Comparison of ENCODE assay signal across 8 cellular contexts in genomic region chr2:70300771-70301343, GRCh38. TPM values are rescaled to one million over a fixed set of nuclear protein-coding genes. Genes with fewer than 3 reads are reported as not detected.
DNase-seq lines count a peak whose midpoint lies in the region; ATAC-seq, FAIRE-seq and TF ChIP-seq lines count a peak whose summit lies in the region.

No MANE protein-coding gene starts in this region.

- H3K36me3 Mint-ChIP-seq in neural progenitor cell, result peaks cover 20% of the 10 kb centered on the region

- H3K36me3 ChIP-seq in Loucy (ENCODE audit: insufficient read depth, low read length), result peaks cover 17% of the 10 kb centered on the region; the same call in 1 of the 2 replicates
- H3K36me3 ChIP-seq in neural progenitor cell, result no peaks in the 10 kb centered on the region

- H2AFZ ChIP-seq in Loucy (ENCODE audit: low read length) (peak overlapping the region; percentile 92; the same call in 1 of the 2 replicates), neural progenitor cell (replicated peaks) (peak overlapping the region; percentile 90)

- H3F3A ChIP-seq in Loucy (ENCODE audit: low read depth) (no peaks in the 10 kb centered on the region; the same call in 1 of the 2 replicates), neural progenitor cell (ENCODE audit: low read depth) (peaks cover 28% of the 10 kb centered on the region)

- H3K4me2 ChIP-seq in Loucy (ENCODE audit: low read depth, low read length, poor library complexity, severe bottlenecking) (peak overlapping the region; percentile 95), neural progenitor cell (peak overlapping the region; percentile 93)

- H3K4me3 Mint-ChIP-seq in neural progenitor cell, result peak overlapping the region; percentile 96

- no peaks in the 10 kb centered on the region for H3K9me2 ChIP-seq in Loucy (replicated peaks; ENCODE audit: low read depth, low read length)

- H3K9me3 ChIP-seq in Loucy (ENCODE audit: insufficient read depth, low read depth, low read length) (peaks cover 2% of the 10 kb centered on the region; the same call in 1 of the 2 replicates), neural progenitor cell (ENCODE audit: low read depth) (peaks cover 6% of the 10 kb centered on the region)

- DNase-seq in D721Med (ENCODE audit: insufficient read length, low spot score) (no peak), dorsolateral prefrontal cortex (peak in 1 of 10 donors; percentile 37), neural progenitor cell (ENCODE audit: low spot score) (no peak), C1 segment of cervical spinal cord (lab: John Stamatoyannopoulos, UW) (no peak), NCI-H748 (lab: John Stamatoyannopoulos, UW; ENCODE audit: unreplicated experiment) (no peak), EL (no peak)

- peak overlapping the region; percentile 81 for H3K4me3 ChIP-seq in Loucy (ENCODE audit: low read length, poor library complexity, severe bottlenecking)
- peak overlapping the region; percentile 69 to 99 (median 92) for H3K4me3 ChIP-seq in dorsolateral prefrontal cortex
- H3K4me3 ChIP-seq in neural progenitor cell, result peak overlapping the region; percentile 87

- TF ChIP-seq CTCF in D721Med (IDR thresholded peaks at IDR 0.05; ENCODE audit: insufficient read depth, missing control alignments), result peak; percentile 12
- no peak; the same call in 1 of the 2 replicates for TF ChIP-seq CTCF in Loucy (conservative IDR thresholded peaks at IDR 0.05; ENCODE audit: low read length)
- peak in 12 of 56 donors; percentile 25 to 51 (median 42) for TF ChIP-seq CTCF in dorsolateral prefrontal cortex (IDR thresholded peaks at IDR 0.05 in 54 of 56, conservative IDR thresholded peaks at IDR 0.05 in 2 of 56; ENCODE audit: low read depth in 1 of 56, partially characterized antibody in 56 of 56)
- no peak for TF ChIP-seq CTCF in neural progenitor cell (IDR thresholded peaks at IDR 0.05)

- no peak for ATAC-seq in GM19455 (IDR thresholded peaks at IDR 0.05; ENCODE audit: unreplicated experiment)

- H3K4me1 Mint-ChIP-seq in neural progenitor cell, result peaks cover 31% of the 10 kb centered on the region

- FAIRE-seq in D721Med (lab: Jason Lieb, UNC), result no peak

- H3K27me3 ChIP-seq in Loucy (ENCODE audit: insufficient read depth, low read length, poor library complexity, severe bottlenecking) (no peaks in the 10 kb centered on the region), dorsolateral prefrontal cortex (no peaks in the 10 kb centered on the region), neural progenitor cell (no peaks in the 10 kb centered on the region)

- peaks cover 2% of the 10 kb centered on the region for H3K27me3 Mint-ChIP-seq in neural progenitor cell (ENCODE audit: insufficient read depth, low read depth)

- intact Hi-C loops in dorsolateral prefrontal cortex (cut with DNase I), result loop anchor here (5.0 to 10.0 kb wide), 9 partner anchors 44 to 484 kb away; partner anchors contain the start of genes C2orf42 (in 1 of the 2), PCBP1 (in 1 of the 2), PCYOX1 (in 1 of the 2) and TGFA (in 1 of the 2)

- peaks cover 10% of the 10 kb centered on the region for H4K20me1 ChIP-seq in Loucy (ENCODE audit: insufficient read depth, low read length, poor library complexity, severe bottlenecking)
- H4K20me1 ChIP-seq in neural progenitor cell (ENCODE audit: low read depth), result no peaks in the 10 kb centered on the region

- H3K9ac ChIP-seq in Loucy (ENCODE audit: low read depth, low read length, poor library complexity, severe bottlenecking) (peak overlapping the region; percentile 86), neural progenitor cell (no peak overlapping the region)

- H3K27ac Mint-ChIP-seq in neural progenitor cell, result peak overlapping the region; percentile 92

- H3K4me1 ChIP-seq in Loucy (ENCODE audit: insufficient read depth, low read length, poor library complexity, severe bottlenecking) (peaks cover 7% of the 10 kb centered on the region), neural progenitor cell (peaks cover 5% of the 10 kb centered on the region)

- H3K9me3 Mint-ChIP-seq in neural progenitor cell, result peaks cover 3% of the 10 kb centered on the region

- H3K27ac ChIP-seq in dorsolateral prefrontal cortex (peak overlapping the region in 46 of 59 donors; percentile 16 to 94 (median 84)), neural progenitor cell (no peak overlapping the region)

- H3K79me2 ChIP-seq in Loucy (ENCODE audit: insufficient read depth, low read length) (peaks cover 30% of the 10 kb centered on the region), neural progenitor cell (ENCODE audit: low read depth) (peaks cover 22% of the 10 kb centered on the region)

RNA-seq across cellular contexts. Expression of gene FAM136A, which starts 1.0 kb away (rescaled TPM):
- 10 to 100 TPM in 119 of 120 experiments, 1 to 10 TPM in 1; 9.5 to 27.5 (median 18.9) TPM for total RNA-seq in dorsolateral prefrontal cortex
- 90.7 and 119 TPM in 2 replicates for total RNA-seq in neural progenitor cell (ENCODE audit: low replicate concordance)

RNA-seq across cellular contexts. Expression of gene SNRPG, which starts 7.3 kb away (rescaled TPM):
- total RNA-seq in dorsolateral prefrontal cortex, result 10 to 100 TPM; 26.8 to 64.2 (median 41.0) TPM
- 184 and 488 TPM in 2 replicates for total RNA-seq in neural progenitor cell (ENCODE audit: low replicate concordance)

RNA-seq across cellular contexts. Expression of gene PCYOX1, which starts 42.9 kb away (rescaled TPM):
- total RNA-seq in dorsolateral prefrontal cortex (100 to 1,000 TPM in 1 of 120 experiments, 10 to 100 TPM in 119; 43.0 to 105 (median 70.8) TPM), neural progenitor cell (ENCODE audit: low replicate concordance) (27.3 and 41.3 TPM in 2 replicates)

RNA-seq across cellular contexts. Expression of gene TIA1, which starts 52.4 kb away (rescaled TPM):
- total RNA-seq in dorsolateral prefrontal cortex (100 to 1,000 TPM in 116 of 120 experiments, 10 to 100 TPM in 4; 80.0 to 187 (median 133) TPM), neural progenitor cell (ENCODE audit: low replicate concordance) (348 and 539 TPM in 2 replicates)
